In the genomic region with DNA sequence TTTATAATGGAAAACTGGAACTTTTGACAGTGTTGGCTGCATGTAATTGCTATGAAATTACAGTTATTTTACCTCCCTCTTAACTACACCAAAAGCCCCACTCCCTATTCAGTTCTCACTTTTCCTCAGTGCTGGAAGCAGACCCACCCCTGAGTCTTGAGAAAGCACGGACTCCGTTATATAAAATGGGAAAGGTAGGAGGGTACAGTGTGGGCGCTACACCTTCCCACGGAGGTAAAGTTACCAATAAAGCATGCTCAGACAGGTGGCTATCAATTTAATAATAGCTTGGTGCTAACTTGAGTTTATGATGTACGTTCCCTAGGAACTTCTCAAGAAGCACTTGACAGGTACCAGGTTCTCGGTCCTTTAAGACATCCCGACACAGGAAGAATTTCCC, we compare ENCODE assay signal across 20 cellular contexts.
"Had no signal": no experiment of that assay in that cellular context is flagged by ENCODE, and none has a peak within 500 bp of the region (broad histone marks: within the 10 kb centered on the region; RNA-seq: fewer than 3 reads in every experiment).

No MANE protein-coding gene starts in this region.

- H3K27me3 ChIP-seq: colonic mucosa, esophagus squamous epithelium, ovary, stomach, transverse colon had no signal

- H3K27ac ChIP-seq: colonic mucosa, esophagus squamous epithelium, ovary, stomach, thoracic aorta, transverse colon had no signal

- H3K4me1 ChIP-seq: esophagus squamous epithelium had no signal

- H3K36me3 ChIP-seq: colonic mucosa, esophagus squamous epithelium, ovary, stomach, thoracic aorta, transverse colon had no signal

- DNase-seq: colonic mucosa; dermis blood vessel endothelial cell; esophagus squamous epithelium; foreskin fibroblast; kidney; left cardiac atrium; left ventricle myocardium superior; mesenchymal stem cell; midbrain; nephron progenitor cell; ovary; right cardiac atrium; small intestine; stimulated activated CD4-positive, alpha-beta T cell treated with anti-CD3 and anti-CD28 coated beads, Interleukin-12 subunit alpha, Interleukin-12 subunit beta, amount 100 ng/mL, for 4 hours; stimulated activated naive CD4-positive, alpha-beta T cell; stomach; substantia nigra; transverse colon had no signal

- ATAC-seq: left cardiac atrium, left ventricle myocardium superior, right cardiac atrium had no signal

- H3K9me3 ChIP-seq: colonic mucosa, esophagus squamous epithelium, ovary, stomach, thoracic aorta, transverse colon had no signal

- H3K4me3 ChIP-seq: colonic mucosa, esophagus squamous epithelium, lung, ovary, stomach, thoracic aorta, transverse colon had no signal
